Comparison of ENCODE assay signal across 1 cellular context in the genomic region with DNA sequence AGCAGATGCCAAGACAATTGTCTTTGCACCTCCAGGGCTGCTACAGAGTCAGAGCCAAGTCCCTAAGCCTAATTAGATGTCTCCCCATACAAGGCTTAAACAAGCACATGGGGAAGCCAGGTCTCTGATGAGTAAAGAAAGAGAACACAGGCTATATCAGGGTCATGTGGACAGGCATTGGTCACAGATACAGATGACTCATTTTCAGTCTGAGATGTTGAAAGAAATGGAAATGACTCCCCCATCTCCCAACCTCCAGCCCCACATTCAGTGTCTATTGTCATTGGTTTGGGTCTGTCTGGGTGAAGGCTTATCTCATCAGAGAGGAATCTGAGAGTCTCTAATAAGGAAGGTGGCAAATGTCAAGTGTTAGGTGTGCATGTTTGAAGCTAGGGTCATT.
TF ChIP-seq lines count a peak whose summit lies in the region.

No MANE protein-coding gene starts in this region.

TF ChIP-seq in GM23338, 12 proteins besides CTCF, POLR2A, EP300 and RAD21 (continued from another document):
- TF ChIP-seq, protein P1, sequence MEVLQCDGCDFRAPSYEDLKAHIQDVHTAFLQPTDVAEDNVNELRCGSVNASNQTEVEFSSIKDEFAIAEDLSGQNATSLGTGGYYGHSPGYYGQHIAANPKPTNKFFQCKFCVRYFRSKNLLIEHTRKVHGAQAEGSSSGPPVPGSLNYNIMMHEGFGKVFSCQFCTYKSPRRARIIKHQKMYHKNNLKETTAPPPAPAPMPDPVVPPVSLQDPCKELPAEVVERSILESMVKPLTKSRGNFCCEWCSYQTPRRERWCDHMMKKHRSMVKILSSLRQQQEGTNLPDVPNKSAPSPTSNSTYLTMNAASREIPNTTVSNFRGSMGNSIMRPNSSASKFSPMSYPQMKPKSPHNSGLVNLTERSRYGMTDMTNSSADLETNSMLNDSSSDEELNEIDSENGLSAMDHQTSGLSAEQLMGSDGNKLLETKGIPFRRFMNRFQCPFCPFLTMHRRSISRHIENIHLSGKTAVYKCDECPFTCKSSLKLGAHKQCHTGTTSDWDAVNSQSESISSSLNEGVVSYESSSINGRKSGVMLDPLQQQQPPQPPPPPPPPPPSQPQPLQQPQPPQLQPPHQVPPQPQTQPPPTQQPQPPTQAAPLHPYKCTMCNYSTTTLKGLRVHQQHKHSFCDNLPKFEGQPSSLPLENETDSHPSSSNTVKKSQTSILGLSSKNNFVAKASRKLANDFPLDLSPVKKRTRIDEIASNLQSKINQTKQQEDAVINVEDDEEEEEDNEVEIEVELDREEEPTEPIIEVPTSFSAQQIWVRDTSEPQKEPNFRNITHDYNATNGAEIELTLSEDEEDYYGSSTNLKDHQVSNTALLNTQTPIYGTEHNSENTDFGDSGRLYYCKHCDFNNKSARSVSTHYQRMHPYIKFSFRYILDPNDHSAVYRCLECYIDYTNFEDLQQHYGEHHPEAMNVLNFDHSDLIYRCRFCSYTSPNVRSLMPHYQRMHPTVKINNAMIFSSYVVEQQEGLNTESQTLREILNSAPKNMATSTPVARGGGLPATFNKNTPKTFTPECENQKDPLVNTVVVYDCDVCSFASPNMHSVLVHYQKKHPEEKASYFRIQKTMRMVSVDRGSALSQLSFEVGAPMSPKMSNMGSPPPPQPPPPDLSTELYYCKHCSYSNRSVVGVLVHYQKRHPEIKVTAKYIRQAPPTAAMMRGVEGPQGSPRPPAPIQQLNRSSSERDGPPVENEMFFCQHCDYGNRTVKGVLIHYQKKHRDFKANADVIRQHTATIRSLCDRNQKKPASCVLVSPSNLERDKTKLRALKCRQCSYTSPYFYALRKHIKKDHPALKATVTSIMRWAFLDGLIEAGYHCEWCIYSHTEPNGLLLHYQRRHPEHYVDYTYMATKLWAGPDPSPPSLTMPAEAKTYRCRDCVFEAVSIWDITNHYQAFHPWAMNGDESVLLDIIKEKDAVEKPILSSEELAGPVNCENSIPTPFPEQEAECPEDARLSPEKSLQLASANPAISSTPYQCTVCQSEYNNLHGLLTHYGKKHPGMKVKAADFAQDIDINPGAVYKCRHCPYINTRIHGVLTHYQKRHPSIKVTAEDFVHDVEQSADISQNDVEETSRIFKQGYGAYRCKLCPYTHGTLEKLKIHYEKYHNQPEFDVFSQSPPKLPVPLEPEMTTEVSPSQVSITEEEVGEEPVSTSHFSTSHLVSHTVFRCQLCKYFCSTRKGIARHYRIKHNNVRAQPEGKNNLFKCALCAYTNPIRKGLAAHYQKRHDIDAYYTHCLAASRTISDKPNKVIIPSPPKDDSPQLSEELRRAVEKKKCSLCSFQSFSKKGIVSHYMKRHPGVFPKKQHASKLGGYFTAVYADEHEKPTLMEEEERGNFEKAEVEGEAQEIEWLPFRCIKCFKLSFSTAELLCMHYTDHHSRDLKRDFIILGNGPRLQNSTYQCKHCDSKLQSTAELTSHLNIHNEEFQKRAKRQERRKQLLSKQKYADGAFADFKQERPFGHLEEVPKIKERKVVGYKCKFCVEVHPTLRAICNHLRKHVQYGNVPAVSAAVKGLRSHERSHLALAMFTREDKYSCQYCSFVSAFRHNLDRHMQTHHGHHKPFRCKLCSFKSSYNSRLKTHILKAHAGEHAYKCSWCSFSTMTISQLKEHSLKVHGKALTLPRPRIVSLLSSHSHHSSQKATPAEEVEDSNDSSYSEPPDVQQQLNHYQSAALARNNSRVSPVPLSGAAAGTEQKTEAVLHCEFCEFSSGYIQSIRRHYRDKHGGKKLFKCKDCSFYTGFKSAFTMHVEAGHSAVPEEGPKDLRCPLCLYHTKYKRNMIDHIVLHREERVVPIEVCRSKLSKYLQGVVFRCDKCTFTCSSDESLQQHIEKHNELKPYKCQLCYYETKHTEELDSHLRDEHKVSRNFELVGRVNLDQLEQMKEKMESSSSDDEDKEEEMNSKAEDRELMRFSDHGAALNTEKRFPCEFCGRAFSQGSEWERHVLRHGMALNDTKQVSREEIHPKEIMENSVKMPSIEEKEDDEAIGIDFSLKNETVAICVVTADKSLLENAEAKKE (CRISPR knock-in tag; IDR thresholded peaks at IDR 0.05) = no peak
- TF ChIP-seq POLR2AphosphoS5 (IDR thresholded peaks at IDR 0.05; ENCODE audit: low read depth) (no peak), EZH2 (IDR thresholded peaks at IDR 0.05; ENCODE audit: low read depth, unreplicated experiment) (no peak), STAT1 (IDR thresholded peaks at IDR 0.05; ENCODE audit: unreplicated experiment) (no peak), CREB1 (CRISPR knock-in tag; IDR thresholded peaks at IDR 0.05; ENCODE audit: low read depth) (no peak), EZH2phosphoT487 (IDR thresholded peaks at IDR 0.05; ENCODE audit: unreplicated experiment) (no peak)
- TF ChIP-seq, protein P2, sequence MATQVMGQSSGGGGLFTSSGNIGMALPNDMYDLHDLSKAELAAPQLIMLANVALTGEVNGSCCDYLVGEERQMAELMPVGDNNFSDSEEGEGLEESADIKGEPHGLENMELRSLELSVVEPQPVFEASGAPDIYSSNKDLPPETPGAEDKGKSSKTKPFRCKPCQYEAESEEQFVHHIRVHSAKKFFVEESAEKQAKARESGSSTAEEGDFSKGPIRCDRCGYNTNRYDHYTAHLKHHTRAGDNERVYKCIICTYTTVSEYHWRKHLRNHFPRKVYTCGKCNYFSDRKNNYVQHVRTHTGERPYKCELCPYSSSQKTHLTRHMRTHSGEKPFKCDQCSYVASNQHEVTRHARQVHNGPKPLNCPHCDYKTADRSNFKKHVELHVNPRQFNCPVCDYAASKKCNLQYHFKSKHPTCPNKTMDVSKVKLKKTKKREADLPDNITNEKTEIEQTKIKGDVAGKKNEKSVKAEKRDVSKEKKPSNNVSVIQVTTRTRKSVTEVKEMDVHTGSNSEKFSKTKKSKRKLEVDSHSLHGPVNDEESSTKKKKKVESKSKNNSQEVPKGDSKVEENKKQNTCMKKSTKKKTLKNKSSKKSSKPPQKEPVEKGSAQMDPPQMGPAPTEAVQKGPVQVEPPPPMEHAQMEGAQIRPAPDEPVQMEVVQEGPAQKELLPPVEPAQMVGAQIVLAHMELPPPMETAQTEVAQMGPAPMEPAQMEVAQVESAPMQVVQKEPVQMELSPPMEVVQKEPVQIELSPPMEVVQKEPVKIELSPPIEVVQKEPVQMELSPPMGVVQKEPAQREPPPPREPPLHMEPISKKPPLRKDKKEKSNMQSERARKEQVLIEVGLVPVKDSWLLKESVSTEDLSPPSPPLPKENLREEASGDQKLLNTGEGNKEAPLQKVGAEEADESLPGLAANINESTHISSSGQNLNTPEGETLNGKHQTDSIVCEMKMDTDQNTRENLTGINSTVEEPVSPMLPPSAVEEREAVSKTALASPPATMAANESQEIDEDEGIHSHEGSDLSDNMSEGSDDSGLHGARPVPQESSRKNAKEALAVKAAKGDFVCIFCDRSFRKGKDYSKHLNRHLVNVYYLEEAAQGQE (IDR thresholded peaks at IDR 0.05; ENCODE audit: unreplicated experiment) = no peak
- TF ChIP-seq, protein P3, sequence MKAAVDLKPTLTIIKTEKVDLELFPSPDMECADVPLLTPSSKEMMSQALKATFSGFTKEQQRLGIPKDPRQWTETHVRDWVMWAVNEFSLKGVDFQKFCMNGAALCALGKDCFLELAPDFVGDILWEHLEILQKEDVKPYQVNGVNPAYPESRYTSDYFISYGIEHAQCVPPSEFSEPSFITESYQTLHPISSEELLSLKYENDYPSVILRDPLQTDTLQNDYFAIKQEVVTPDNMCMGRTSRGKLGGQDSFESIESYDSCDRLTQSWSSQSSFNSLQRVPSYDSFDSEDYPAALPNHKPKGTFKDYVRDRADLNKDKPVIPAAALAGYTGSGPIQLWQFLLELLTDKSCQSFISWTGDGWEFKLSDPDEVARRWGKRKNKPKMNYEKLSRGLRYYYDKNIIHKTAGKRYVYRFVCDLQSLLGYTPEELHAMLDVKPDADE (IDR thresholded peaks at IDR 0.05) = no peak
